22 cellular contexts compared by ENCODE assay signal in the genomic region with DNA sequence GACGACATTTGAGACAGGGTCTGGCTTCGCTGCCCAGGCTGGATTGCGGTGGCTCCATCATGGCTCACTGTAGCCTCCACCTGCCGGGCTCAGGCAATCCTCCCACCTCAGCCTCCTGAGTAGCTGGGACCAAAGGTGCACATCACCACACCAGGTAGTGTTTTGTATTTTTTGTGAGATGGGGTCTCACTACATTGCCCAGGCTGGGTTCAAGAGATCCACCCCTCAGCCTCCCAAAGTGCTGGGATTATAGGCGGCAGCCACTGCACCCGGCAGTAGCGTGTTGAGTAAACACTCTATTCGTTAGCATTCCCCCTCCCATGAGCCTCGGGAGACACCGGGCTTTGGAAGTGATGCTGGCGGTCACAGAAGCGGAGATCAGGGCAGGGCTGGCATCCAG. TPM values are rescaled to one million over a fixed set of nuclear protein-coding genes. Genes with fewer than 3 reads are reported as not detected.
DNase-seq lines count a peak whose midpoint lies in the region; ATAC-seq and TF ChIP-seq lines count a peak whose summit lies in the region.
"Had no signal": no experiment of that assay in that cellular context is flagged by ENCODE, and none has a peak within 500 bp of the region (broad histone marks: within the 10 kb centered on the region; RNA-seq: fewer than 3 reads in every experiment).

No MANE protein-coding gene starts in this region.

- CTCF ChIA-PET in HEK293 (lab: Yijun Ruan, JAX) = no interaction called here

- peak overlapping the region; percentile 54 for H3K27ac Mint-ChIP-seq in activated T-cell treated with anti-CD3 and anti-CD28 coated beads, Interleukin-2, amount 50 U/mL, for 24 hours
- peak overlapping the region; percentile 25 for H3K27ac Mint-ChIP-seq in central memory CD8-positive, alpha-beta T cell (ENCODE audit: low read depth)
- H3K27ac Mint-ChIP-seq: GM23338 had no signal

- H3K4me1 ChIP-seq in HEK293 (ENCODE audit: control insufficient read depth, insufficient read depth, low read length) (no peaks in the 10 kb centered on the region; the same call in 1 of the 2 replicates), neuronal stem cell (ENCODE audit: control insufficient read depth in 2 of 2, insufficient read depth in 1 of 2, low read depth in 1 of 2, low read length in 2 of 2) (peaks cover 0 to 2% of the 10 kb centered on the region in 2 donors), upper lobe of left lung (peaks cover 0 to 3% (median under 1%) of the 10 kb centered on the region in 4 donors)

- H3K18ac ChIP-seq in neuronal stem cell (ENCODE audit: low read length) = no peak overlapping the region

- H3K36me3 ChIP-seq in HEK293 (ENCODE audit: control insufficient read depth in 2 of 2, insufficient read depth in 1 of 2, low read length in 2 of 2) (peaks cover 6 to 56% of the 10 kb centered on the region in 2 experiments; a peak in 2 of 3 replicates), neuronal stem cell (replicated peaks in 1 of 2; ENCODE audit: control insufficient read depth in 2 of 2, insufficient read depth in 2 of 2, low read length in 2 of 2) (peaks cover 18 to 51% of the 10 kb centered on the region in 2 donors), upper lobe of left lung (peaks cover 21 to 53% (median 38%) of the 10 kb centered on the region in 4 donors)

- TF ChIP-seq CTCF in HEK293 (tag by site-specific recombination; IDR thresholded peaks at IDR 0.05) = no peak
- no peak for TF ChIP-seq CTCF in upper lobe of left lung (IDR thresholded peaks at IDR 0.05)

- no peak for ATAC-seq in central memory CD8-positive, alpha-beta T cell (replicated peaks; ENCODE audit: extremely low read depth, poor library complexity, severe bottlenecking)
- ATAC-seq in upper lobe of left lung (ENCODE audit: low FRiP score in 2 of 2) = no peak
- no peak for ATAC-seq in left lobe of liver
- ATAC-seq: GM23338 had no signal

- H2AFZ ChIP-seq in neuronal stem cell (ENCODE audit: low read length) = no peak overlapping the region
- H2AFZ ChIP-seq: GM23338 had no signal

- H3K9ac ChIP-seq in neuronal stem cell (ENCODE audit: low read depth, low read length, poor library complexity) = no peak overlapping the region
- H3K9ac ChIP-seq: SK-N-SH had no signal

- H2BK120ac ChIP-seq in neuronal stem cell (ENCODE audit: low read depth, low read length) = no peak overlapping the region

- no peaks in the 10 kb centered on the region for H3K27me3 ChIP-seq in neuronal stem cell (ENCODE audit: control insufficient read depth in 3 of 3, insufficient read depth in 3 of 3, low read depth in 1 of 3, low read length in 3 of 3)
- H3K27me3 ChIP-seq in upper lobe of left lung = no peaks in the 10 kb centered on the region

- no peak overlapping the region for H3K4ac ChIP-seq in neuronal stem cell (ENCODE audit: low read length)

- no peak overlapping the region for H2AK5ac ChIP-seq in neuronal stem cell (ENCODE audit: low read depth, low read length)

- no peaks in the 10 kb centered on the region for H3K27me3 Mint-ChIP-seq in activated T-cell treated with anti-CD3 and anti-CD28 coated beads, Interleukin-2, amount 50 U/mL, for 24 hours
- no peaks in the 10 kb centered on the region for H3K27me3 Mint-ChIP-seq in central memory CD8-positive, alpha-beta T cell

- H3K79me1 ChIP-seq in neuronal stem cell (ENCODE audit: low read depth, low read length) = peaks cover 6% of the 10 kb centered on the region

- H3K27ac ChIP-seq in HEK293 (ENCODE audit: extremely low read depth, low read depth, low read length) (no peak overlapping the region), neuronal stem cell (replicated peaks; ENCODE audit: low read length) (no peak overlapping the region), upper lobe of left lung (no peak overlapping the region)
- H3K27ac ChIP-seq: C4-2B had no signal

- no peak overlapping the region for H4K91ac ChIP-seq in neuronal stem cell (ENCODE audit: low read depth, low read length, poor library complexity)

- no peak overlapping the region for H2BK12ac ChIP-seq in neuronal stem cell (ENCODE audit: low read length)

- no peak overlapping the region for H3K4me3 Mint-ChIP-seq in activated T-cell treated with anti-CD3 and anti-CD28 coated beads, Interleukin-2, amount 50 U/mL, for 24 hours
- no peak overlapping the region for H3K4me3 Mint-ChIP-seq in central memory CD8-positive, alpha-beta T cell
- H3K4me3 Mint-ChIP-seq: GM23338 had no signal

- H2BK15ac ChIP-seq in neuronal stem cell (ENCODE audit: low read length) = no peak overlapping the region

- H3K23ac ChIP-seq in neuronal stem cell (ENCODE audit: low read depth, low read length, poor library complexity) = no peak overlapping the region

- peak overlapping the region; percentile 39 for H2BK5ac ChIP-seq in neuronal stem cell (ENCODE audit: low read length)

- TF ChIP-seq POLR2A in upper lobe of left lung (IDR thresholded peaks at IDR 0.05) = no peak

- TF ChIP-seq EP300 in upper lobe of left lung (IDR thresholded peaks at IDR 0.05) = no peak

- no peak for DNase-seq in activated T-cell treated with anti-CD3 and anti-CD28 coated beads, Interleukin-2, amount 50 U/mL, for 24 hours
- no peak for DNase-seq in activated T-cell treated with anti-CD3 and anti-CD28 coated beads, Interleukin-2, amount 50 U/mL, for 48 hours
- no peak for DNase-seq in central memory CD8-positive, alpha-beta T cell (ENCODE audit: low spot score in 2 of 2)
- DNase-seq in neuronal stem cell (ENCODE audit: low spot score) (no peak), mucosa of gallbladder (ENCODE audit: low spot score) (no peak), upper lobe of left lung (no peak), left lobe of liver (ENCODE audit: low spot score) (no peak)
- DNase-seq: 8988T, HCEC 1CT, Kasumi-1, NCI-H1417, NCI-H1694 treated with DMSO at 0.1 percent for 48 hours, NCI-H2081 treated with DMSO at 0.1 percent for 48 hours, NCI-H2171 treated with DMSO at 0.1 percent for 48 hours, NCI-H526 treated with DMSO at 0.1 percent for 48 hours, SIG-M5, SK-N-SH had no signal

- H3K9me3 Mint-ChIP-seq in activated T-cell treated with anti-CD3 and anti-CD28 coated beads, Interleukin-2, amount 50 U/mL, for 24 hours = no peaks in the 10 kb centered on the region
- H3K9me3 Mint-ChIP-seq in central memory CD8-positive, alpha-beta T cell = no peaks in the 10 kb centered on the region
- H3K9me3 Mint-ChIP-seq: GM23338 had no signal

- H3K36me3 Mint-ChIP-seq in activated T-cell treated with anti-CD3 and anti-CD28 coated beads, Interleukin-2, amount 50 U/mL, for 24 hours (ENCODE audit: low read depth) = peaks cover 64% of the 10 kb centered on the region
- peaks cover 26% of the 10 kb centered on the region for H3K36me3 Mint-ChIP-seq in central memory CD8-positive, alpha-beta T cell (ENCODE audit: insufficient read depth)

- H3K14ac ChIP-seq in neuronal stem cell (ENCODE audit: low read length) = no peak overlapping the region

- POLR2A ChIA-PET in HEK293 (lab: Yijun Ruan, JAX) = no interaction called here

- WGBS in neuronal stem cell (ENCODE audit: extremely low coverage in 2 of 2, insufficient read length in 2 of 2, insufficient replicate concordance in 1 of 2), 2 donors = no CpG with 5 or more reads among the region's 12 CpGs
- WGBS in upper lobe of left lung, 2 donors = 87 to 93% methylated on average over 12 of the region's 12 CpGs

- no peak overlapping the region for H4K8ac ChIP-seq in neuronal stem cell (ENCODE audit: low read depth, low read length)

- H3K4me2 ChIP-seq in neuronal stem cell (ENCODE audit: insufficient read depth, low read length, poor library complexity, severe bottlenecking) = no peak overlapping the region
- H3K4me2 ChIP-seq: GM23338, SK-N-SH had no signal

- H3K9me3 ChIP-seq in HEK293 (ENCODE audit: control insufficient read depth, insufficient read depth, low read depth, low read length) (no peaks in the 10 kb centered on the region), neuronal stem cell (replicated peaks in 1 of 2; ENCODE audit: control insufficient read depth in 2 of 2, insufficient read depth in 1 of 2, low read depth in 1 of 2, low read length in 2 of 2) (no peaks in the 10 kb centered on the region), upper lobe of left lung (no peaks in the 10 kb centered on the region)
- H3K9me3 ChIP-seq: SK-N-SH had no signal

- peaks cover 17% of the 10 kb centered on the region for H3K4me1 Mint-ChIP-seq in activated T-cell treated with anti-CD3 and anti-CD28 coated beads, Interleukin-2, amount 50 U/mL, for 24 hours (ENCODE audit: low read depth)
- H3K4me1 Mint-ChIP-seq in central memory CD8-positive, alpha-beta T cell = peaks cover 18% of the 10 kb centered on the region

- no peak overlapping the region for H3K4me3 ChIP-seq in HEK293 (ENCODE audit: low read depth, low read length)
- H3K4me3 ChIP-seq in neuronal stem cell (ENCODE audit: low read length in 2 of 2) = no peak overlapping the region
- no peak overlapping the region for H3K4me3 ChIP-seq in upper lobe of left lung
- H3K4me3 ChIP-seq: GM23338 had no signal

TF ChIP-seq in HEK293, 187 proteins besides CTCF, POLR2A, EP300 and RAD21:
- TF ChIP-seq ZNF121 (tag by site-specific recombination; IDR thresholded peaks at IDR 0.05) (peak; percentile 100), KLF10 (tag by site-specific recombination; IDR thresholded peaks at IDR 0.05) (no peak)

RNA-seq across cellular contexts. Expression of gene C1QTNF12, which starts 6.8 kb away (rescaled TPM):
- 4.0 TPM for polyA plus RNA-seq in neuronal stem cell (2013, experiment 1 of 2)
- 4.6 TPM for polyA plus RNA-seq in neuronal stem cell (2013, experiment 2 of 2)
- total RNA-seq in mucosa of gallbladder (4.9 TPM), upper lobe of left lung (1 to 10 TPM in 4 of 6 donors, not detected in 2; 1.9 to 6.3 (median 2.8) TPM), left lobe of liver (3.5 TPM)
- total RNA-seq: Daoy, RPMI7951 had no signal

RNA-seq across cellular contexts. Expression of gene UBE2J2, which starts 20.3 kb away (rescaled TPM):
- polyA plus RNA-seq in neuronal stem cell (2013, experiment 1 of 2) = 43.4 TPM
- polyA plus RNA-seq in neuronal stem cell (2013, experiment 2 of 2) = 42.6 TPM
- total RNA-seq in mucosa of gallbladder (68.9 TPM), upper lobe of left lung (10 to 100 TPM; 41.5 to 88.0 (median 50.5) TPM), left lobe of liver (27.6 TPM)

RNA-seq across cellular contexts. Expression of gene B3GALT6, which starts 21.3 kb away (rescaled TPM):
- 24.2 TPM for polyA plus RNA-seq in neuronal stem cell (2013, experiment 1 of 2)
- polyA plus RNA-seq in neuronal stem cell (2013, experiment 2 of 2) = 23.9 TPM
- total RNA-seq in mucosa of gallbladder = 16.1 TPM
- 10 to 100 TPM; 15.2 to 31.3 (median 19.9) TPM for total RNA-seq in upper lobe of left lung
- total RNA-seq in left lobe of liver = 9.3 TPM

RNA-seq across cellular contexts. Expression of gene SDF4, which starts 21.5 kb away (rescaled TPM):
- polyA plus RNA-seq in neuronal stem cell (2013, experiment 1 of 2) = 62.8 TPM
- polyA plus RNA-seq in neuronal stem cell (2013, experiment 2 of 2) = 64.4 TPM
- total RNA-seq in mucosa of gallbladder = 190 TPM
- total RNA-seq in upper lobe of left lung = 100 to 1,000 TPM in 5 of 6 donors, 10 to 100 TPM in 1; 79.0 to 172 (median 148) TPM
- total RNA-seq in left lobe of liver = 166 TPM

RNA-seq across cellular contexts. Expression of gene SCNN1D, which starts 26.9 kb away (rescaled TPM):
- polyA plus RNA-seq in neuronal stem cell (2013, experiment 1 of 2) = 3.7 TPM
- 3.8 TPM for polyA plus RNA-seq in neuronal stem cell (2013, experiment 2 of 2)
- total RNA-seq in mucosa of gallbladder = 7.9 TPM
- total RNA-seq in upper lobe of left lung = 10 to 100 TPM in 1 of 6 donors, 1 to 10 TPM in 4, under 1 TPM in 1; 0.91 to 17.8 (median 2.7) TPM
- total RNA-seq in left lobe of liver = 5.7 TPM
